ENCODE assay signal across 1 cellular context in genomic region chr1:192808588-192809285, GRCh38.
A peak's percentile ranks its signal among the peaks of the same experiment; 100 is the strongest.
TF ChIP-seq lines count a peak whose summit lies in the region.

RGS2 (plus strand) TSS chr1:192809039; CDS start chr1:192809072, 33 bp downstream.

TF ChIP-seq in HepG2, 621 proteins besides CTCF, POLR2A, EP300 and RAD21 (continued from another document and continues in another):
- TF ChIP-seq, protein P1, sequence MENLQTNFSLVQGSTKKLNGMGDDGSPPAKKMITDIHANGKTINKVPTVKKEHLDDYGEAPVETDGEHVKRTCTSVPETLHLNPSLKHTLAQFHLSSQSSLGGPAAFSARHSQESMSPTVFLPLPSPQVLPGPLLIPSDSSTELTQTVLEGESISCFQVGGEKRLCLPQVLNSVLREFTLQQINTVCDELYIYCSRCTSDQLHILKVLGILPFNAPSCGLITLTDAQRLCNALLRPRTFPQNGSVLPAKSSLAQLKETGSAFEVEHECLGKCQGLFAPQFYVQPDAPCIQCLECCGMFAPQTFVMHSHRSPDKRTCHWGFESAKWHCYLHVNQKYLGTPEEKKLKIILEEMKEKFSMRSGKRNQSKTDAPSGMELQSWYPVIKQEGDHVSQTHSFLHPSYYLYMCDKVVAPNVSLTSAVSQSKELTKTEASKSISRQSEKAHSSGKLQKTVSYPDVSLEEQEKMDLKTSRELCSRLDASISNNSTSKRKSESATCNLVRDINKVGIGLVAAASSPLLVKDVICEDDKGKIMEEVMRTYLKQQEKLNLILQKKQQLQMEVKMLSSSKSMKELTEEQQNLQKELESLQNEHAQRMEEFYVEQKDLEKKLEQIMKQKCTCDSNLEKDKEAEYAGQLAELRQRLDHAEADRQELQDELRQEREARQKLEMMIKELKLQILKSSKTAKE (CRISPR knock-in tag; IDR thresholded peaks at IDR 0.05; ENCODE audit: borderline replicate concordance) = no peak
- TF ChIP-seq ZFYVE20 (CRISPR knock-in tag; IDR thresholded peaks at IDR 0.05; ENCODE audit: borderline replicate concordance, low read depth) (no peak), ZNF180 (CRISPR knock-in tag; IDR thresholded peaks at IDR 0.05; ENCODE audit: borderline replicate concordance, low read depth) (no peak), KDM1A (CRISPR knock-in tag; IDR thresholded peaks at IDR 0.05) (no peak), ZNF251 (CRISPR knock-in tag; IDR thresholded peaks at IDR 0.05) (0 out of 2 replicates have a peak, but pooled peaks have one; percentile 88), ZBTB7B (CRISPR knock-in tag; IDR thresholded peaks at IDR 0.05) (0 out of 2 replicates have a peak, but pooled peaks have one; percentile 53), HNRNPLL (IDR thresholded peaks at IDR 0.05; ENCODE audit: low read depth, low read length, poor library complexity, severe bottlenecking) (peak; percentile 92), MEF2D (CRISPR knock-in tag; IDR thresholded peaks at IDR 0.05) (peak; percentile 71; the same call in 1 of the 2 replicates), ZNF761 (CRISPR knock-in tag; conservative IDR thresholded peaks at IDR 0.05) (no peak; the same call in 1 of the 2 replicates), NCOR1 (IDR thresholded peaks at IDR 0.05; ENCODE audit: borderline replicate concordance, low read length) (no peak), POLR2AphosphoS5 (IDR thresholded peaks at IDR 0.05; ENCODE audit: low read depth, low read length) (peak; percentile 75), TOPORS (CRISPR knock-in tag; IDR thresholded peaks at IDR 0.05) (no peak), KLF16 (CRISPR knock-in tag; IDR thresholded peaks at IDR 0.05) (peak in 1 of 2 experiments; percentile 76; a peak in 2 of 4 replicates), IRF2 (CRISPR knock-in tag; IDR thresholded peaks at IDR 0.05) (no peak; the same call in 1 of the 2 replicates), MAFK (conservative IDR thresholded peaks at IDR 0.05 in 1 of 2, IDR thresholded peaks at IDR 0.05 in 1 of 2; ENCODE audit: low read length in 2 of 2) (no peak), ZNF639 (CRISPR knock-in tag; conservative IDR thresholded peaks at IDR 0.05) (no peak; the same call in 1 of the 2 replicates), MLLT10 (CRISPR knock-in tag; IDR thresholded peaks at IDR 0.05) (no peak), ZNF34 (CRISPR knock-in tag; IDR thresholded peaks at IDR 0.05; ENCODE audit: borderline replicate concordance) (peak; percentile 98), LCORL (IDR thresholded peaks at IDR 0.05) (no peak), LCORL (CRISPR knock-in tag; IDR thresholded peaks at IDR 0.05) (0 out of 2 replicates have a peak, but pooled peaks have one; percentile 23), ZNF552 (CRISPR knock-in tag; IDR thresholded peaks at IDR 0.05; ENCODE audit: borderline replicate concordance) (peak; percentile 80), KLF12 (CRISPR knock-in tag; IDR thresholded peaks at IDR 0.05; ENCODE audit: borderline replicate concordance) (peak; percentile 65), ZNF7 (CRISPR knock-in tag; IDR thresholded peaks at IDR 0.05) (no peak), IRF1 (CRISPR knock-in tag; IDR thresholded peaks at IDR 0.05; ENCODE audit: low read depth) (0 out of 2 replicates have a peak, but pooled peaks have one; percentile 47), FOXP1 (IDR thresholded peaks at IDR 0.05) (no peak), FOXP1 (CRISPR knock-in tag; IDR thresholded peaks at IDR 0.05) (no peak), TFDP2 (CRISPR knock-in tag; IDR thresholded peaks at IDR 0.05) (peak; percentile 77), BCL6 (CRISPR knock-in tag; IDR thresholded peaks at IDR 0.05) (peak; percentile 51), ZNF484 (CRISPR knock-in tag; IDR thresholded peaks at IDR 0.05; ENCODE audit: borderline replicate concordance, low read depth) (no peak), JDP2 (CRISPR knock-in tag; IDR thresholded peaks at IDR 0.05; ENCODE audit: borderline replicate concordance) (no peak), PRDM15 (CRISPR knock-in tag; IDR thresholded peaks at IDR 0.05) (0 out of 2 replicates have a peak, but pooled peaks have one; percentile 37), CAMTA2 (CRISPR knock-in tag; IDR thresholded peaks at IDR 0.05; ENCODE audit: borderline replicate concordance) (0 out of 2 replicates have a peak, but pooled peaks have one; percentile 29), ZBTB26 (CRISPR knock-in tag; IDR thresholded peaks at IDR 0.05; ENCODE audit: borderline replicate concordance) (peak; percentile 35; the same call in 1 of the 2 replicates), FOXM1 (CRISPR knock-in tag; IDR thresholded peaks at IDR 0.05) (no peak), ZMYM3 (CRISPR knock-in tag; IDR thresholded peaks at IDR 0.05) (peak; percentile 18; the same call in 1 of the 2 replicates)
- TF ChIP-seq, protein P2, sequence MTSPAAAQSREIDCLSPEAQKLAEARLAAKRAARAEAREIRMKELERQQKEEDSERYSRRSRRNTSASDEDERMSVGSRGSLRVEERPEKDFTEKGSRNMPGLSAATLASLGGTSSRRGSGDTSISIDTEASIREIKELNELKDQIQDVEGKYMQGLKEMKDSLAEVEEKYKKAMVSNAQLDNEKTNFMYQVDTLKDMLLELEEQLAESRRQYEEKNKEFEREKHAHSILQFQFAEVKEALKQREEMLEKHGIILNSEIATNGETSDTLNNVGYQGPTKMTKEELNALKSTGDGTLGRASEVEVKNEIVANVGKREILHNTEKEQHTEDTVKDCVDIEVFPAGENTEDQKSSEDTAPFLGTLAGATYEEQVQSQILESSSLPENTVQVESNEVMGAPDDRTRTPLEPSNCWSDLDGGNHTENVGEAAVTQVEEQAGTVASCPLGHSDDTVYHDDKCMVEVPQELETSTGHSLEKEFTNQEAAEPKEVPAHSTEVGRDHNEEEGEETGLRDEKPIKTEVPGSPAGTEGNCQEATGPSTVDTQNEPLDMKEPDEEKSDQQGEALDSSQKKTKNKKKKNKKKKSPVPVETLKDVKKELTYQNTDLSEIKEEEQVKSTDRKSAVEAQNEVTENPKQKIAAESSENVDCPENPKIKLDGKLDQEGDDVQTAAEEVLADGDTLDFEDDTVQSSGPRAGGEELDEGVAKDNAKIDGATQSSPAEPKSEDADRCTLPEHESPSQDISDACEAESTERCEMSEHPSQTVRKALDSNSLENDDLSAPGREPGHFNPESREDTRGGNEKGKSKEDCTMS (CRISPR knock-in tag; conservative IDR thresholded peaks at IDR 0.05) = no peak
- TF ChIP-seq, protein P3, sequence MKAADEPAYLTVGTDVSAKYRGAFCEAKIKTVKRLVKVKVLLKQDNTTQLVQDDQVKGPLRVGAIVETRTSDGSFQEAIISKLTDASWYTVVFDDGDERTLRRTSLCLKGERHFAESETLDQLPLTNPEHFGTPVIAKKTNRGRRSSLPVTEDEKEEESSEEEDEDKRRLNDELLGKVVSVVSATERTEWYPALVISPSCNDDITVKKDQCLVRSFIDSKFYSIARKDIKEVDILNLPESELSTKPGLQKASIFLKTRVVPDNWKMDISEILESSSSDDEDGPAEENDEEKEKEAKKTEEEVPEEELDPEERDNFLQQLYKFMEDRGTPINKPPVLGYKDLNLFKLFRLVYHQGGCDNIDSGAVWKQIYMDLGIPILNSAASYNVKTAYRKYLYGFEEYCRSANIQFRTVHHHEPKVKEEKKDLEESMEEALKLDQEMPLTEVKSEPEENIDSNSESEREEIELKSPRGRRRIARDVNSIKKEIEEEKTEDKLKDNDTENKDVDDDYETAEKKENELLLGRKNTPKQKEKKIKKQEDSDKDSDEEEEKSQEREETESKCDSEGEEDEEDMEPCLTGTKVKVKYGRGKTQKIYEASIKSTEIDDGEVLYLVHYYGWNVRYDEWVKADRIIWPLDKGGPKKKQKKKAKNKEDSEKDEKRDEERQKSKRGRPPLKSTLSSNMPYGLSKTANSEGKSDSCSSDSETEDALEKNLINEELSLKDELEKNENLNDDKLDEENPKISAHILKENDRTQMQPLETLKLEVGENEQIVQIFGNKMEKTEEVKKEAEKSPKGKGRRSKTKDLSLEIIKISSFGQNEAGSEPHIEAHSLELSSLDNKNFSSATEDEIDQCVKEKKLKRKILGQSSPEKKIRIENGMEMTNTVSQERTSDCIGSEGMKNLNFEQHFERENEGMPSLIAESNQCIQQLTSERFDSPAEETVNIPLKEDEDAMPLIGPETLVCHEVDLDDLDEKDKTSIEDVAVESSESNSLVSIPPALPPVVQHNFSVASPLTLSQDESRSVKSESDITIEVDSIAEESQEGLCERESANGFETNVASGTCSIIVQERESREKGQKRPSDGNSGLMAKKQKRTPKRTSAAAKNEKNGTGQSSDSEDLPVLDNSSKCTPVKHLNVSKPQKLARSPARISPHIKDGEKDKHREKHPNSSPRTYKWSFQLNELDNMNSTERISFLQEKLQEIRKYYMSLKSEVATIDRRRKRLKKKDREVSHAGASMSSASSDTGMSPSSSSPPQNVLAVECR (CRISPR knock-in tag; IDR thresholded peaks at IDR 0.05; ENCODE audit: borderline replicate concordance) = peak; percentile 49; the same call in 1 of the 2 replicates
